Comparison of ENCODE assay signal across 2 cellular contexts in the genomic region with DNA sequence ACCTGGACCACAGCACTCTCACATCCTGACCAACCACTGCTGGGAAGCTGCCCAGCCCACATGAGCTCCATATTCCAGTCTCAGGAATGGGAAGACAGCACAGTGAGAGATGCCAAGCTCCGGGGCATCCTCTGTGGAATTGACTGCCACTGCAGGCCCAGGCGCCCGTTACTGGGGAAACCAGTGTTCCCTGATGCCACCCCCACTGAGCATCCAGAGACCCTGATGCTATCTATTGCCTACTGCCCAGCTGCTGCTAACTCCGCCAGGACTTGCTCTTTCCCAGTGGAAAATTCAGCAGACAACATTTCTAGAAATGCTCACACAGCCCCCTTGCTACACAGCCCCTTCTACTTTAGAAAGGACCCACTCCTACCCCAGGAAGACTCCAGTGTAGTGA.
TF ChIP-seq lines count a peak whose summit lies in the region.

No MANE protein-coding gene starts in this region.

TF ChIP-seq in SK-N-SH, 30 proteins besides CTCF, POLR2A, EP300 and RAD21 (continued from another document):
- TF ChIP-seq, protein P1, sequence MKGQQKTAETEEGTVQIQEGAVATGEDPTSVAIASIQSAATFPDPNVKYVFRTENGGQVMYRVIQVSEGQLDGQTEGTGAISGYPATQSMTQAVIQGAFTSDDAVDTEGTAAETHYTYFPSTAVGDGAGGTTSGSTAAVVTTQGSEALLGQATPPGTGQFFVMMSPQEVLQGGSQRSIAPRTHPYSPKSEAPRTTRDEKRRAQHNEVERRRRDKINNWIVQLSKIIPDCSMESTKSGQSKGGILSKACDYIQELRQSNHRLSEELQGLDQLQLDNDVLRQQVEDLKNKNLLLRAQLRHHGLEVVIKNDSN (IDR thresholded peaks at IDR 0.05; ENCODE audit: borderline replicate concordance, low read depth) = no peak
- TF ChIP-seq RXRA (IDR thresholded peaks at IDR 0.05; ENCODE audit: borderline replicate concordance, low read depth) (no peak), TAF1 (IDR thresholded peaks at IDR 0.05; ENCODE audit: borderline replicate concordance, low read depth, low read length) (no peak), CHD2 (IDR thresholded peaks at IDR 0.05; ENCODE audit: low read length, partially characterized antibody) (no peak), FOXJ3 (CRISPR knock-in tag; IDR thresholded peaks at IDR 0.05) (no peak)
- TF ChIP-seq, protein P2, sequence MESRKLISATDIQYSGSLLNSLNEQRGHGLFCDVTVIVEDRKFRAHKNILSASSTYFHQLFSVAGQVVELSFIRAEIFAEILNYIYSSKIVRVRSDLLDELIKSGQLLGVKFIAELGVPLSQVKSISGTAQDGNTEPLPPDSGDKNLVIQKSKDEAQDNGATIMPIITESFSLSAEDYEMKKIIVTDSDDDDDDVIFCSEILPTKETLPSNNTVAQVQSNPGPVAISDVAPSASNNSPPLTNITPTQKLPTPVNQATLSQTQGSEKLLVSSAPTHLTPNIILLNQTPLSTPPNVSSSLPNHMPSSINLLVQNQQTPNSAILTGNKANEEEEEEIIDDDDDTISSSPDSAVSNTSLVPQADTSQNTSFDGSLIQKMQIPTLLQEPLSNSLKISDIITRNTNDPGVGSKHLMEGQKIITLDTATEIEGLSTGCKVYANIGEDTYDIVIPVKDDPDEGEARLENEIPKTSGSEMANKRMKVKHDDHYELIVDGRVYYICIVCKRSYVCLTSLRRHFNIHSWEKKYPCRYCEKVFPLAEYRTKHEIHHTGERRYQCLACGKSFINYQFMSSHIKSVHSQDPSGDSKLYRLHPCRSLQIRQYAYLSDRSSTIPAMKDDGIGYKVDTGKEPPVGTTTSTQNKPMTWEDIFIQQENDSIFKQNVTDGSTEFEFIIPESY (IDR thresholded peaks at IDR 0.05; ENCODE audit: borderline replicate concordance, low read depth) = no peak

TF ChIP-seq in SK-N-SH treated with all-trans-retinoic acid at 6 μM for 48 hours, 23 proteins besides CTCF, POLR2A, EP300 and RAD21 (continued from another document):
- TF ChIP-seq, protein P3, sequence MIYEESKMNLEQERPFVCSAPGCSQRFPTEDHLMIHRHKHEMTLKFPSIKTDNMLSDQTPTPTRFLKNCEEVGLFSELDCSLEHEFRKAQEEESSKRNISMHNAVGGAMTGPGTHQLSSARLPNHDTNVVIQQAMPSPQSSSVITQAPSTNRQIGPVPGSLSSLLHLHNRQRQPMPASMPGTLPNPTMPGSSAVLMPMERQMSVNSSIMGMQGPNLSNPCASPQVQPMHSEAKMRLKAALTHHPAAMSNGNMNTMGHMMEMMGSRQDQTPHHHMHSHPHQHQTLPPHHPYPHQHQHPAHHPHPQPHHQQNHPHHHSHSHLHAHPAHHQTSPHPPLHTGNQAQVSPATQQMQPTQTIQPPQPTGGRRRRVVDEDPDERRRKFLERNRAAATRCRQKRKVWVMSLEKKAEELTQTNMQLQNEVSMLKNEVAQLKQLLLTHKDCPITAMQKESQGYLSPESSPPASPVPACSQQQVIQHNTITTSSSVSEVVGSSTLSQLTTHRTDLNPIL (CRISPR knock-in tag; IDR thresholded peaks at IDR 0.05; ENCODE audit: low read depth) = no peak
- TF ChIP-seq TCF4 (CRISPR knock-in tag; IDR thresholded peaks at IDR 0.05; ENCODE audit: borderline replicate concordance) (no peak), ISL1 (CRISPR knock-in tag; IDR thresholded peaks at IDR 0.05) (no peak), ARNTL (CRISPR knock-in tag; IDR thresholded peaks at IDR 0.05; ENCODE audit: borderline replicate concordance, low read depth) (no peak), ZFP3 (CRISPR knock-in tag; IDR thresholded peaks at IDR 0.05) (no peak), OSR1 (CRISPR knock-in tag; IDR thresholded peaks at IDR 0.05) (no peak), GLIS3 (CRISPR knock-in tag; IDR thresholded peaks at IDR 0.05) (no peak)
- TF ChIP-seq, protein P4, sequence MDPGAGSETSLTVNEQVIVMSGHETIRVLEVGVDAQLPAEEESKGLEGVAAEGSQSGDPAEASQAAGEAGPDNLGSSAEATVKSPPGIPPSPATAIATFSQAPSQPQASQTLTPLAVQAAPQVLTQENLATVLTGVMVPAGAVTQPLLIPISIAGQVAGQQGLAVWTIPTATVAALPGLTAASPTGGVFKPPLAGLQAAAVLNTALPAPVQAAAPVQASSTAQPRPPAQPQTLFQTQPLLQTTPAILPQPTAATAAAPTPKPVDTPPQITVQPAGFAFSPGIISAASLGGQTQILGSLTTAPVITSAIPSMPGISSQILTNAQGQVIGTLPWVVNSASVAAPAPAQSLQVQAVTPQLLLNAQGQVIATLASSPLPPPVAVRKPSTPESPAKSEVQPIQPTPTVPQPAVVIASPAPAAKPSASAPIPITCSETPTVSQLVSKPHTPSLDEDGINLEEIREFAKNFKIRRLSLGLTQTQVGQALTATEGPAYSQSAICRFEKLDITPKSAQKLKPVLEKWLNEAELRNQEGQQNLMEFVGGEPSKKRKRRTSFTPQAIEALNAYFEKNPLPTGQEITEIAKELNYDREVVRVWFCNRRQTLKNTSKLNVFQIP (CRISPR knock-in tag; IDR thresholded peaks at IDR 0.05; ENCODE audit: borderline replicate concordance, low read depth) = no peak
- TF ChIP-seq, protein P5, sequence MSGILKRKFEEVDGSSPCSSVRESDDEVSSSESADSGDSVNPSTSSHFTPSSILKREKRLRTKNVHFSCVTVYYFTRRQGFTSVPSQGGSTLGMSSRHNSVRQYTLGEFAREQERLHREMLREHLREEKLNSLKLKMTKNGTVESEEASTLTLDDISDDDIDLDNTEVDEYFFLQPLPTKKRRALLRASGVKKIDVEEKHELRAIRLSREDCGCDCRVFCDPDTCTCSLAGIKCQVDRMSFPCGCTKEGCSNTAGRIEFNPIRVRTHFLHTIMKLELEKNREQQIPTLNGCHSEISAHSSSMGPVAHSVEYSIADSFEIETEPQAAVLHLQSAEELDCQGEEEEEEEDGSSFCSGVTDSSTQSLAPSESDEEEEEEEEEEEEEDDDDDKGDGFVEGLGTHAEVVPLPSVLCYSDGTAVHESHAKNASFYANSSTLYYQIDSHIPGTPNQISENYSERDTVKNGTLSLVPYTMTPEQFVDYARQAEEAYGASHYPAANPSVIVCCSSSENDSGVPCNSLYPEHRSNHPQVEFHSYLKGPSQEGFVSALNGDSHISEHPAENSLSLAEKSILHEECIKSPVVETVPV (CRISPR knock-in tag; IDR thresholded peaks at IDR 0.05) = no peak
- TF ChIP-seq, protein P6, sequence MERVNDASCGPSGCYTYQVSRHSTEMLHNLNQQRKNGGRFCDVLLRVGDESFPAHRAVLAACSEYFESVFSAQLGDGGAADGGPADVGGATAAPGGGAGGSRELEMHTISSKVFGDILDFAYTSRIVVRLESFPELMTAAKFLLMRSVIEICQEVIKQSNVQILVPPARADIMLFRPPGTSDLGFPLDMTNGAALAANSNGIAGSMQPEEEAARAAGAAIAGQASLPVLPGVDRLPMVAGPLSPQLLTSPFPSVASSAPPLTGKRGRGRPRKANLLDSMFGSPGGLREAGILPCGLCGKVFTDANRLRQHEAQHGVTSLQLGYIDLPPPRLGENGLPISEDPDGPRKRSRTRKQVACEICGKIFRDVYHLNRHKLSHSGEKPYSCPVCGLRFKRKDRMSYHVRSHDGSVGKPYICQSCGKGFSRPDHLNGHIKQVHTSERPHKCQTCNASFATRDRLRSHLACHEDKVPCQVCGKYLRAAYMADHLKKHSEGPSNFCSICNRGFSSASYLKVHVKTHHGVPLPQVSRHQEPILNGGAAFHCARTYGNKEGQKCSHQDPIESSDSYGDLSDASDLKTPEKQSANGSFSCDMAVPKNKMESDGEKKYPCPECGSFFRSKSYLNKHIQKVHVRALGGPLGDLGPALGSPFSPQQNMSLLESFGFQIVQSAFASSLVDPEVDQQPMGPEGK (CRISPR knock-in tag; IDR thresholded peaks at IDR 0.05; ENCODE audit: borderline replicate concordance) = no peak
- TF ChIP-seq, protein P7, sequence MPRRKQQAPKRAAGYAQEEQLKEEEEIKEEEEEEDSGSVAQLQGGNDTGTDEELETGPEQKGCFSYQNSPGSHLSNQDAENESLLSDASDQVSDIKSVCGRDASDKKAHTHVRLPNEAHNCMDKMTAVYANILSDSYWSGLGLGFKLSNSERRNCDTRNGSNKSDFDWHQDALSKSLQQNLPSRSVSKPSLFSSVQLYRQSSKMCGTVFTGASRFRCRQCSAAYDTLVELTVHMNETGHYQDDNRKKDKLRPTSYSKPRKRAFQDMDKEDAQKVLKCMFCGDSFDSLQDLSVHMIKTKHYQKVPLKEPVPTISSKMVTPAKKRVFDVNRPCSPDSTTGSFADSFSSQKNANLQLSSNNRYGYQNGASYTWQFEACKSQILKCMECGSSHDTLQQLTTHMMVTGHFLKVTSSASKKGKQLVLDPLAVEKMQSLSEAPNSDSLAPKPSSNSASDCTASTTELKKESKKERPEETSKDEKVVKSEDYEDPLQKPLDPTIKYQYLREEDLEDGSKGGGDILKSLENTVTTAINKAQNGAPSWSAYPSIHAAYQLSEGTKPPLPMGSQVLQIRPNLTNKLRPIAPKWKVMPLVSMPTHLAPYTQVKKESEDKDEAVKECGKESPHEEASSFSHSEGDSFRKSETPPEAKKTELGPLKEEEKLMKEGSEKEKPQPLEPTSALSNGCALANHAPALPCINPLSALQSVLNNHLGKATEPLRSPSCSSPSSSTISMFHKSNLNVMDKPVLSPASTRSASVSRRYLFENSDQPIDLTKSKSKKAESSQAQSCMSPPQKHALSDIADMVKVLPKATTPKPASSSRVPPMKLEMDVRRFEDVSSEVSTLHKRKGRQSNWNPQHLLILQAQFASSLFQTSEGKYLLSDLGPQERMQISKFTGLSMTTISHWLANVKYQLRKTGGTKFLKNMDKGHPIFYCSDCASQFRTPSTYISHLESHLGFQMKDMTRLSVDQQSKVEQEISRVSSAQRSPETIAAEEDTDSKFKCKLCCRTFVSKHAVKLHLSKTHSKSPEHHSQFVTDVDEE (CRISPR knock-in tag; IDR thresholded peaks at IDR 0.05) = no peak
TF ChIP-seq in SK-N-SH treated with all-trans-retinoic acid at 6 μM for 48 hours: peak in this region for 0.
